19 cellular contexts compared by ENCODE assay signal in the genomic region with DNA sequence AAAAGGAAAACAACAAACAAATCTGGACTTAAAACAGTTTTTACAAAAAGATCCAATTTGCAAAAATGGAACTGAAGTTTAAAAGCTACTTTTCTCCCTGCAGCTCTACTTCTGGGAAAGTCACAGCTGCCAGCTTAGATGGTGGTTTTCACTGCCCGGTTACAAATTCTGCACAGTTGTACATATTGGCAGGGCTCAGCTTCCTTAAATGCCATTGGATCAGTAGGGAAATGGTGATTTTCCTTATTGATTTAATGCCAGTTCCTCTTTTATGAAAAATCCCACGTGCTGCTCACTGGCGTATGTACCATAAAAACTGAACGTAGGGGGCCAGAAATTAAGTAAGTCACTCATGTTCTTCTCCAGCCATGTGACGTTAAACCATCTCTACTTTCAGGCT. TPM values are rescaled to one million over a fixed set of nuclear protein-coding genes. Genes with fewer than 3 reads are reported as not detected.
"Had no signal": no experiment of that assay in that cellular context is flagged by ENCODE, and none has a peak within 500 bp of the region (broad histone marks: within the 10 kb centered on the region; RNA-seq: fewer than 3 reads in every experiment).

No MANE protein-coding gene starts in this region.

- H3K36me3 Mint-ChIP-seq: mesothelial cell of epicardium had no signal

- H3K27ac Mint-ChIP-seq: activated B cell treated with CpG ODN at 0.5 μM for 24 hours, mesothelial cell of epicardium had no signal

- H3K4me3 Mint-ChIP-seq: activated B cell treated with CpG ODN at 0.5 μM for 24 hours; mesothelial cell of epicardium; stimulated activated naive CD8-positive, alpha-beta T cell treated with anti-CD3 and anti-CD28 coated beads, Interleukin-15, amount 100 ng/mL, for 72 hours had no signal

- H3K4me1 Mint-ChIP-seq: mesothelial cell of epicardium had no signal

- DNase-seq: activated B cell treated with CpG ODN at 0.5 μM for 24 hours; activated gamma-delta T cell treated with Interleukin-2 at 50 U/mL for 16 hours; activated T-cell treated with anti-CD3 and anti-CD28 coated beads, Interleukin-2, amount 50 U/mL, for 1 hour; dorsolateral prefrontal cortex; erythroblast; gastrocnemius medialis; heart left ventricle; left cardiac atrium; lower lobe of right lung; ovary; stimulated activated CD4-positive, alpha-beta T cell treated with anti-CD3 and anti-CD28 coated beads, Interleukin-1b, Interleukin-23, amount 100 ng/mL, for 48 hours; stimulated activated naive CD8-positive, alpha-beta T cell treated with anti-CD3 and anti-CD28 coated beads, Interleukin-15, amount 100 ng/mL, for 72 hours; testis had no signal

- H3K27me3 ChIP-seq: cardiac muscle cell, ovary, testis had no signal

- H3K9me3 ChIP-seq: gastrocnemius medialis, heart left ventricle, lower lobe of right lung, ovary, testis had no signal

- H3K27ac ChIP-seq: cardiac muscle cell, dorsolateral prefrontal cortex, gastrocnemius medialis, heart left ventricle, lower lobe of right lung, ovary, SK-N-MC, testis had no signal

- H3K9me3 Mint-ChIP-seq: activated B cell treated with CpG ODN at 0.5 μM for 24 hours; mesothelial cell of epicardium; stimulated activated naive CD8-positive, alpha-beta T cell treated with anti-CD3 and anti-CD28 coated beads, Interleukin-15, amount 100 ng/mL, for 72 hours had no signal

- H3K4me1 ChIP-seq: gastrocnemius medialis, testis had no signal

- H3K4me3 ChIP-seq: cardiac muscle cell, dorsolateral prefrontal cortex, gastrocnemius medialis, heart left ventricle, lower lobe of right lung, ovary, SK-N-MC, testis had no signal

- H3K27me3 Mint-ChIP-seq: activated B cell treated with CpG ODN at 0.5 μM for 24 hours; stimulated activated naive CD8-positive, alpha-beta T cell treated with anti-CD3 and anti-CD28 coated beads, Interleukin-15, amount 100 ng/mL, for 72 hours had no signal

- H3K36me3 ChIP-seq: cardiac muscle cell, gastrocnemius medialis, heart left ventricle, lower lobe of right lung, ovary had no signal

- ATAC-seq: gastrocnemius medialis; heart left ventricle; left cardiac atrium; lower lobe of right lung; sciatic nerve; stimulated activated naive CD8-positive, alpha-beta T cell treated with anti-CD3 and anti-CD28 coated beads, Interleukin-15, amount 100 ng/mL, for 72 hours had no signal

RNA-seq across cellular contexts. Expression of gene GRAP2, which starts 22.8 kb away (rescaled TPM):
- total RNA-seq: mesothelial cell of epicardium, myocyte had no signal

RNA-seq across cellular contexts. Expression of gene ENTHD1, which starts 30.1 kb away (rescaled TPM):
- total RNA-seq: activated B cell treated with CpG ODN at 0.5 μM for 24 hours, cardiac muscle cell, dorsolateral prefrontal cortex, gastrocnemius medialis, heart left ventricle, left cardiac atrium, lower lobe of right lung, mesothelial cell of epicardium, myocyte, ureter had no signal

RNA-seq across cellular contexts. Expression of gene TMA7B, which starts 36.5 kb away (rescaled TPM):
- total RNA-seq: cardiac muscle cell, gastrocnemius medialis, left cardiac atrium, mesothelial cell of epicardium, myocyte, ovary had no signal
